8 cellular contexts compared by ENCODE assay signal in the genomic region with DNA sequence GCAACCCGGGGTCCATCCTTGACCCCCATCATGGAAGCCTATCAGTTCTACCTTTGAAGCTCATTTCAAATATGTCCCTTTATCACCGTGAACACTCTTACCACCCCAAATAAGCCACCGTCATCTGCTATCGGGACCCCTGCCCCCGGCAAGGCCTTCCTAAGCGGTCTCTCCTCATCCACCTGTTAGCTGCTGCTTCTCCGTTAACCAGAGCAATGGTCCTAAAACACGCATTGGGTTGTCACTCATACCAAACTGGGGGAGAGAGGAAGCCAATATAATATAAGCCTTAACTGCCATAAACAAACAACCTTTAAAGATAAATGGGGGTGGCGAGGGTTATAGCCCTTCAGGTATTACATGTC. TPM values are rescaled to one million over a fixed set of nuclear protein-coding genes. Genes with fewer than 3 reads are reported as not detected.
DNase-seq lines count a peak whose midpoint lies in the region; ATAC-seq and TF ChIP-seq lines count a peak whose summit lies in the region.

No MANE protein-coding gene starts in this region.

- H3K4me1 ChIP-seq in mesendoderm (ENCODE audit: control insufficient read depth, low read depth, low read length): peaks cover 9% of the 10 kb centered on the region

- intact Hi-C loops in MCF 10A (cut with micrococcal nuclease): loop anchor here (1.0 to 5.0 kb wide), 6 partner anchors 36 to 655 kb away; a partner anchor contains a TSS

- peak overlapping the region; percentile 99 for H3K9ac ChIP-seq in mesendoderm (ENCODE audit: low read length)

- no peak overlapping the region for H2BK15ac ChIP-seq in mesendoderm (replicated peaks; ENCODE audit: low read depth)

- H3K4ac ChIP-seq in mesendoderm (ENCODE audit: low read depth, low read length): no peak overlapping the region

- peak overlapping the region; percentile 58; the same call in 1 of the 2 replicates for H3K27ac ChIP-seq in 22Rv1
- H3K27ac ChIP-seq in mesendoderm (ENCODE audit: low read depth, low read length): no peak overlapping the region

- H3K4me1 Mint-ChIP-seq in MCF 10A (ENCODE audit: insufficient read depth, unreplicated experiment) (peaks cover 5% of the 10 kb centered on the region), type B pancreatic cell (ENCODE audit: unreplicated experiment) (peaks cover 5% of the 10 kb centered on the region)

- TF ChIP-seq CTCF in 22Rv1 (IDR thresholded peaks at IDR 0.05) (no peak), MCF 10A (IDR thresholded peaks at IDR 0.05; ENCODE audit: unreplicated experiment) (no peak), type B pancreatic cell (conservative IDR thresholded peaks at IDR 0.05) (no peak)

- H3K36me3 Mint-ChIP-seq in MCF 10A (ENCODE audit: insufficient read depth, unreplicated experiment) (peaks cover 12% of the 10 kb centered on the region), type B pancreatic cell (peaks cover 10% of the 10 kb centered on the region)

- H3K79me2 ChIP-seq in mesendoderm (ENCODE audit: control insufficient read depth, insufficient read depth, low read length): peaks cover 12% of the 10 kb centered on the region

- no peak overlapping the region for H2BK5ac ChIP-seq in mesendoderm (ENCODE audit: low read length)

- WGBS in mesendoderm (ENCODE audit: extremely low coverage, insufficient coverage, low lambda C conversion rate): no CpG with 5 or more reads among the region's 9 CpGs

- H3K9me3 Mint-ChIP-seq in MCF 10A (ENCODE audit: unreplicated experiment) (no peaks in the 10 kb centered on the region), type B pancreatic cell (no peaks in the 10 kb centered on the region)

- no peak overlapping the region for H3K18ac ChIP-seq in mesendoderm (ENCODE audit: low read length)

- no peak overlapping the region for H2BK120ac ChIP-seq in mesendoderm (ENCODE audit: low read depth, low read length)

- no peak overlapping the region for H3K4me3 Mint-ChIP-seq in MCF 10A (ENCODE audit: unreplicated experiment)
- no peak overlapping the region for H3K4me3 Mint-ChIP-seq in type B pancreatic cell

- no peak overlapping the region for H2AK5ac ChIP-seq in mesendoderm (ENCODE audit: low read length)

- H3K4me3 ChIP-seq in mesendoderm (ENCODE audit: low read length): peak overlapping the region; percentile 99

- CTCF ChIA-PET in HEK293T (lab: Yijun Ruan, JAX): interaction anchor here (0.9 kb wide), 1 partner anchor 175 kb away, joined by 4 read pairs; no protein-coding TSS in a partner anchor
- CTCF ChIA-PET in MCF 10A (lab: Yijun Ruan, JAX): interaction anchor here (0.8 to 8.9 kb wide), 15 partner anchors 12 to 499 kb away, joined by 3 to 123 read pairs (median 4); a partner anchor contains a TSS

- no peak overlapping the region for H4K5ac ChIP-seq in mesendoderm (ENCODE audit: low read length)

- H3K27me3 ChIP-seq in mesendoderm (ENCODE audit: insufficient read depth, low read length, poor library complexity): no peaks in the 10 kb centered on the region

- H3K79me1 ChIP-seq in mesendoderm (ENCODE audit: low read length): peaks cover 10% of the 10 kb centered on the region

- BruUV-seq in MCF 10A (replicated peaks; lab: Mats Ljungman, UMichigan): no TSS peak

- H3K56ac ChIP-seq in mesendoderm (ENCODE audit: low read length): peak overlapping the region; percentile 100

- no peaks in the 10 kb centered on the region for H3K36me3 ChIP-seq in mesendoderm (ENCODE audit: control insufficient read depth, insufficient read depth, low read length)

- no peak overlapping the region for H3K27ac Mint-ChIP-seq in MCF 10A (ENCODE audit: low read depth, unreplicated experiment)
- H3K27ac Mint-ChIP-seq in type B pancreatic cell: no peak overlapping the region

- no peak for DNase-seq in HEK293T (ENCODE audit: extremely low spot score)
- DNase-seq in MCF 10A (ENCODE audit: unreplicated experiment): peak; percentile 9
- no peak for DNase-seq in mesendoderm
- DNase-seq in type B pancreatic cell (ENCODE audit: extremely low spot score, unreplicated experiment): no peak
- DNase-seq in LoVo (ENCODE audit: low spot score): no peak

- POLR2A ChIA-PET in HEK293T (lab: Yijun Ruan, JAX) (interaction anchor here (0.6 to 2.9 kb wide), 7 partner anchors 9 to 1565 kb away, joined by 3 to 14 read pairs (median 3); a partner anchor contains a TSS), MCF 10A (lab: Yijun Ruan, JAX) (interaction anchor here (0.5 to 5.7 kb wide), 9 partner anchors 12 to 784 kb away, joined by 3 to 59 read pairs (median 9); a partner anchor contains a TSS)

- no peak overlapping the region for H4K8ac ChIP-seq in mesendoderm (ENCODE audit: low read depth, low read length)

- peak overlapping the region; percentile 91 for H3K4me2 ChIP-seq in mesendoderm (ENCODE audit: low read length)

- no peaks in the 10 kb centered on the region for H3K27me3 Mint-ChIP-seq in MCF 10A (ENCODE audit: insufficient read depth, unreplicated experiment)
- no peaks in the 10 kb centered on the region for H3K27me3 Mint-ChIP-seq in type B pancreatic cell

- H3K23ac ChIP-seq in mesendoderm (ENCODE audit: low read length): no peak overlapping the region

- ATAC-seq in GM19455 (IDR thresholded peaks at IDR 0.05; ENCODE audit: unreplicated experiment): no peak
- no peak for ATAC-seq in GM18517 (IDR thresholded peaks at IDR 0.05; ENCODE audit: unreplicated experiment)

TF ChIP-seq in HEK293T, 16 proteins besides CTCF, POLR2A, EP300 and RAD21:
- TF ChIP-seq ELF4 (IDR thresholded peaks at IDR 0.05) (no peak), L3MBTL2 (conservative IDR thresholded peaks at IDR 0.05) (no peak), LEF1 (IDR thresholded peaks at IDR 0.05; ENCODE audit: borderline replicate concordance) (no peak), NFRKB (IDR thresholded peaks at IDR 0.05) (no peak), SUZ12 (IDR thresholded peaks at IDR 0.05) (no peak), CTBP1 (IDR thresholded peaks at IDR 0.05; ENCODE audit: borderline replicate concordance) (no peak)
- TF ChIP-seq, protein P1, sequence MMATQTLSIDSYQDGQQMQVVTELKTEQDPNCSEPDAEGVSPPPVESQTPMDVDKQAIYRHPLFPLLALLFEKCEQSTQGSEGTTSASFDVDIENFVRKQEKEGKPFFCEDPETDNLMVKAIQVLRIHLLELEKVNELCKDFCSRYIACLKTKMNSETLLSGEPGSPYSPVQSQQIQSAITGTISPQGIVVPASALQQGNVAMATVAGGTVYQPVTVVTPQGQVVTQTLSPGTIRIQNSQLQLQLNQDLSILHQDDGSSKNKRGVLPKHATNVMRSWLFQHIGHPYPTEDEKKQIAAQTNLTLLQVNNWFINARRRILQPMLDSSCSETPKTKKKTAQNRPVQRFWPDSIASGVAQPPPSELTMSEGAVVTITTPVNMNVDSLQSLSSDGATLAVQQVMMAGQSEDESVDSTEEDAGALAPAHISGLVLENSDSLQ (IDR thresholded peaks at IDR 0.05): peak; percentile 60

RNA-seq across cellular contexts. Expression of a gene that starts 0.7 kb away (rescaled TPM):
- total RNA-seq in MCF 10A (2022) (29.8 and 41.4 TPM in 2 replicates), type B pancreatic cell (ENCODE audit: low replicate concordance) (35.4 and 38.5 TPM in 2 replicates)
- 115 TPM for polyA plus RNA-seq in mesendoderm (2013, experiment 1 of 2)
- polyA plus RNA-seq in mesendoderm (2013, experiment 2 of 2): 114 TPM

RNA-seq across cellular contexts. Expression of a gene that starts 12.5 kb away (rescaled TPM):
- total RNA-seq in MCF 10A (2022): 4.6 and 5.1 TPM in 2 replicates
- 0.88 TPM for polyA plus RNA-seq in mesendoderm (2013, experiment 1 of 2)
- 1.1 TPM for polyA plus RNA-seq in mesendoderm (2013, experiment 2 of 2)
- total RNA-seq in type B pancreatic cell (ENCODE audit: low replicate concordance): 2.0 and 6.5 TPM in 2 replicates
